In genomic region chr19:46493236-46494114, GRCh38 we compare ENCODE assay signal across 8 cellular contexts. TPM values are rescaled to one million over a fixed set of nuclear protein-coding genes. Genes with fewer than 3 reads are reported as not detected.
DNase-seq lines count a peak whose midpoint lies in the region; ATAC-seq and TF ChIP-seq lines count a peak whose summit lies in the region.

No MANE protein-coding gene starts in this region.

- H3K9me3 Mint-ChIP-seq in CD4-positive, CD25-positive, alpha-beta regulatory T cell, result peaks cover 0 to 4% (median 0%) of the 10 kb centered on the region in 7 donors
- H3K9me3 Mint-ChIP-seq in neural progenitor cell, result peaks cover 4% of the 10 kb centered on the region

- H3K27ac ChIP-seq in CD4-positive, CD25-positive, alpha-beta regulatory T cell (ENCODE audit: insufficient read depth, low read length, poor library complexity, severe bottlenecking), result peak overlapping the region; percentile 14
- H3K27ac ChIP-seq in esophagus (ENCODE audit: low read depth in 2 of 2, low read length in 1 of 2) (peak overlapping the region in 1 of 2 donors; percentile 11), neural progenitor cell (no peak overlapping the region), WERI-Rb-1 (no peak overlapping the region)

- DNase-seq in CD4-positive, CD25-positive, alpha-beta regulatory T cell, result peak in 2 of 3 donors; percentile 37 to 46
- DNase-seq in activated CD4-positive, alpha-beta T cell treated with anti-CD3 and anti-CD28 coated beads for 48 hours, result peak; percentile 46
- DNase-seq in neural progenitor cell (ENCODE audit: low spot score), result peak; percentile 62
- DNase-seq in inferior parietal cortex (ENCODE audit: extremely low spot score), result no peak
- no peak for DNase-seq in WERI-Rb-1

- H3K27me3 Mint-ChIP-seq in CD4-positive, CD25-positive, alpha-beta regulatory T cell, result peaks cover 68% of the 10 kb centered on the region
- H3K27me3 Mint-ChIP-seq in neural progenitor cell (ENCODE audit: insufficient read depth, low read depth), result peaks cover 25% of the 10 kb centered on the region

- peak overlapping the region in 3 of 4 donors; percentile 86 to 91 (median 88) for H3K4me3 Mint-ChIP-seq in CD4-positive, CD25-positive, alpha-beta regulatory T cell
- H3K4me3 Mint-ChIP-seq in neural progenitor cell, result no peak overlapping the region

- peak overlapping the region; percentile 70 for H3K4me2 ChIP-seq in neural progenitor cell

- ATAC-seq in CD4-positive, CD25-positive, alpha-beta regulatory T cell (ENCODE audit: low read depth in 2 of 2), result peak in 1 of 2 donors; percentile 38
- ATAC-seq in HG02840 (IDR thresholded peaks at IDR 0.05; ENCODE audit: low FRiP score, unreplicated experiment) (no peak), GM18907 (IDR thresholded peaks at IDR 0.05; ENCODE audit: unreplicated experiment) (no peak)

- no peaks in the 10 kb centered on the region for H3K79me2 ChIP-seq in neural progenitor cell (ENCODE audit: low read depth)

- H3K36me3 Mint-ChIP-seq in CD4-positive, CD25-positive, alpha-beta regulatory T cell, result no peaks in the 10 kb centered on the region
- peaks cover 5% of the 10 kb centered on the region for H3K36me3 Mint-ChIP-seq in neural progenitor cell

- no peaks in the 10 kb centered on the region for H3K9me3 ChIP-seq in CD4-positive, CD25-positive, alpha-beta regulatory T cell (ENCODE audit: control insufficient read depth in 2 of 2, low read length in 2 of 2)
- H3K9me3 ChIP-seq in esophagus (ENCODE audit: control insufficient read depth in 2 of 2, insufficient read depth in 1 of 2, low read depth in 1 of 2, low read length in 1 of 2), result no peaks in the 10 kb centered on the region
- H3K9me3 ChIP-seq in neural progenitor cell (ENCODE audit: low read depth), result no peaks in the 10 kb centered on the region
- no peaks in the 10 kb centered on the region for H3K9me3 ChIP-seq in WERI-Rb-1 (ENCODE audit: severe bottlenecking)

- H3K36me3 ChIP-seq in CD4-positive, CD25-positive, alpha-beta regulatory T cell (ENCODE audit: control insufficient read depth, insufficient read depth, low read length), result no peaks in the 10 kb centered on the region
- H3K36me3 ChIP-seq in esophagus (ENCODE audit: control insufficient read depth in 2 of 2, insufficient read depth in 2 of 2, low read length in 1 of 2) (no peaks in the 10 kb centered on the region), neural progenitor cell (no peaks in the 10 kb centered on the region), WERI-Rb-1 (no peaks in the 10 kb centered on the region)

- TF ChIP-seq CTCF in neural progenitor cell (IDR thresholded peaks at IDR 0.05) (peak; percentile 11), WERI-Rb-1 (IDR thresholded peaks at IDR 0.05; ENCODE audit: low read depth, low read length) (no peak)

- H3K27ac Mint-ChIP-seq in CD4-positive, CD25-positive, alpha-beta regulatory T cell, result peak overlapping the region in 2 of 3 donors; percentile 78 to 83
- no peak overlapping the region for H3K27ac Mint-ChIP-seq in neural progenitor cell

- H3K4me1 Mint-ChIP-seq in CD4-positive, CD25-positive, alpha-beta regulatory T cell, result peaks cover 0 to 47% (median 2%) of the 10 kb centered on the region in 4 donors
- peaks cover 41% of the 10 kb centered on the region for H3K4me1 Mint-ChIP-seq in neural progenitor cell

- peaks cover 14% of the 10 kb centered on the region for H3F3A ChIP-seq in neural progenitor cell (ENCODE audit: low read depth)

- no peak overlapping the region for H3K4me3 ChIP-seq in CD4-positive, CD25-positive, alpha-beta regulatory T cell (ENCODE audit: low read depth, low read length)
- peak overlapping the region; percentile 4 to 28 for H3K4me3 ChIP-seq in esophagus (ENCODE audit: low read depth in 1 of 2, low read length in 2 of 2)
- H3K4me3 ChIP-seq in neural progenitor cell, result peak overlapping the region; percentile 21
- H3K4me3 ChIP-seq in WERI-Rb-1 (ENCODE audit: low read depth, low read length), result no peak overlapping the region

- H3K27me3 ChIP-seq in CD4-positive, CD25-positive, alpha-beta regulatory T cell (ENCODE audit: control insufficient read depth, insufficient read depth, low read length), result peaks cover 9% of the 10 kb centered on the region
- H3K27me3 ChIP-seq in esophagus (ENCODE audit: control insufficient read depth in 1 of 2, insufficient read depth in 2 of 2, low read length in 2 of 2) (peaks cover 0 to 2% of the 10 kb centered on the region in 2 donors), neural progenitor cell (peaks cover 69% of the 10 kb centered on the region), WERI-Rb-1 (ENCODE audit: insufficient read depth, low read depth, severe bottlenecking) (no peaks in the 10 kb centered on the region)

- peaks cover 33% of the 10 kb centered on the region for H3K4me1 ChIP-seq in CD4-positive, CD25-positive, alpha-beta regulatory T cell (ENCODE audit: control insufficient read depth, insufficient read depth, low read length, poor library complexity, severe bottlenecking)
- H3K4me1 ChIP-seq in esophagus (ENCODE audit: control insufficient read depth in 2 of 2, insufficient read depth in 2 of 2, low read length in 1 of 2) (peaks cover 3 to 5% of the 10 kb centered on the region in 2 donors), neural progenitor cell (peaks cover 26% of the 10 kb centered on the region)

- no peak overlapping the region for H3K9ac ChIP-seq in neural progenitor cell

- no peak overlapping the region for H2AFZ ChIP-seq in neural progenitor cell (replicated peaks)

- H4K20me1 ChIP-seq in neural progenitor cell (ENCODE audit: low read depth), result no peaks in the 10 kb centered on the region

- WGBS in esophagus, 2 donors, result 14 to 23% methylated on average over 70 to 90 of the region's 90 CpGs

RNA-seq across cellular contexts. Expression of gene PNMA8B, which starts 2.2 kb away (rescaled TPM):
- not detected for total RNA-seq in CD4-positive, CD25-positive, alpha-beta regulatory T cell
- under 1 TPM in 3 of 4 donors, not detected in 1; 0.57 to 0.80 (median 0.62) TPM for polyA plus RNA-seq in CD4-positive, CD25-positive, alpha-beta regulatory T cell
- under 1 TPM; 0.14 TPM for polyA plus RNA-seq in esophagus
- total RNA-seq in neural progenitor cell (ENCODE audit: low replicate concordance), result 0.09 and 3.9 TPM in 2 replicates

RNA-seq across cellular contexts. Expression of gene PNMA8A, which starts 22.1 kb away (rescaled TPM):
- not detected for total RNA-seq in CD4-positive, CD25-positive, alpha-beta regulatory T cell
- polyA plus RNA-seq in CD4-positive, CD25-positive, alpha-beta regulatory T cell, result under 1 TPM in 1 of 4 donors, not detected in 3; 0.05 TPM
- under 1 TPM; 0.02 to 0.10 TPM for polyA plus RNA-seq in esophagus
- total RNA-seq in neural progenitor cell (ENCODE audit: low replicate concordance), result 42.5 and 43.9 TPM in 2 replicates

Comparison
In these comparisons a context has a peak if more than half of its experiments do, and no peak if none do; other contexts are left out.
1. DNase-seq: peak in CD4-positive, CD25-positive, alpha-beta regulatory T cell (2 of 3), activated CD4-positive, alpha-beta T cell treated with anti-CD3 and anti-CD28 coated beads for 48 hours (single experiment) and neural progenitor cell (single experiment); none in inferior parietal cortex (single experiment) and WERI-Rb-1 (single experiment).
2. H3K4me3 ChIP-seq: peak in esophagus (2 of 2) and neural progenitor cell (single experiment); none in CD4-positive, CD25-positive, alpha-beta regulatory T cell (single experiment) and WERI-Rb-1 (single experiment).
3. RNA of gene PNMA8A, which starts 22.1 kb away (total RNA-seq): 42.5 to 43.9 TPM in neural progenitor cell; not detected in CD4-positive, CD25-positive, alpha-beta regulatory T cell (single experiment); every median in the first group is over 10 times any median in the second.